Comparison of ENCODE assay signal across 8 cellular contexts in genomic region chr16:495127-495748, GRCh38. TPM values are rescaled to one million over a fixed set of nuclear protein-coding genes. Genes with fewer than 3 reads are reported as not detected.
A peak's percentile ranks its signal among the peaks of the same experiment; 100 is the strongest.
DNase-seq lines count a peak whose midpoint lies in the region; ATAC-seq and TF ChIP-seq lines count a peak whose summit lies in the region.

No MANE protein-coding gene starts in this region.

- in situ Hi-C loops in GM13977 (cut with MboI; ENCODE audit: low pct_unique_long_range_greater_than_20kb, low sequenced_read_pairs, unreplicated experiment), result no loop called here

- TF ChIP-seq CTCF in GM13977 (IDR thresholded peaks at IDR 0.05; ENCODE audit: extremely low read depth, insufficient read depth, missing control alignments), result peak; percentile 43

- peak; percentile 51 for ATAC-seq in esophagus mucosa

- DNase-seq in DMS79 (lab: John Stamatoyannopoulos, UW) (peak; percentile 1), DMS79 treated with DMSO at 0.1 percent for 48 hours (lab: John Stamatoyannopoulos, UW) (no peak), GM13977 (ENCODE audit: low spot score) (peak; percentile 65), RPMI8226 (peak; percentile 72), renal cortical epithelial cell (ENCODE audit: low read depth) (peak; percentile 33), NCI-H2029 treated with DMSO at 0.1 percent for 48 hours (lab: John Stamatoyannopoulos, UW) (no peak)
- DNase-seq in stimulated activated CD4-positive, alpha-beta T cell treated with anti-CD3 and anti-CD28 coated beads, Interleukin-1b, Interleukin-23, amount 100 ng/mL, for 48 hours, result no peak

RNA-seq across cellular contexts. Expression of gene CAPN15, which starts 32.3 kb away (rescaled TPM):
- total RNA-seq in esophagus mucosa (27.1 TPM), renal cortical epithelial cell (41.7 and 82.0 TPM in 2 replicates)

Comparison
In these comparisons a context has a peak if more than half of its experiments do, and no peak if none do; other contexts are left out.
1. DNase-seq: peak in DMS79 (single experiment), GM13977 (single experiment), RPMI8226 (single experiment) and renal cortical epithelial cell (single experiment); none in DMS79 treated with DMSO at 0.1 percent for 48 hours (single experiment), NCI-H2029 treated with DMSO at 0.1 percent for 48 hours (single experiment) and stimulated activated CD4-positive, alpha-beta T cell treated with anti-CD3 and anti-CD28 coated beads, Interleukin-1b, Interleukin-23, amount 100 ng/mL, for 48 hours (single experiment).